In the genomic region with DNA sequence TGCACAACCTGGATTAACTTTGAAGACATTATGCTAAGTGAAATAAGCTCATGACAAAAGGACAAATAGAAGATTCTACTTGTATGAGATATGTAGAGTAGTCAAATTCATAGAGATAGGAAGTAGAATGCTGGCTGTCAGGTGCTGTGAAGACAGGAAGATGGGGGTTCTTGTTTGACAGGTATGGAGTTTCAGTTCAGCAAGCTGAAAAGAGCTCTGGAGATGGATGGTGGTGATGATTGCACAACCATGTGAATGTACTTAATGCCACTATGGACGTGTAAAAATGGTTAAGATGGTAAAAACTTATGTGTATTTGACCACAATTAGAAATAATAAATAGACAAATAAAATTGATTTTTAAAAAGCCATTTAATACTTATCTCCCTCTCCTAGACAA, we compare ENCODE assay signal across 16 cellular contexts.
DNase-seq lines count a peak whose midpoint lies in the region; ATAC-seq and TF ChIP-seq lines count a peak whose summit lies in the region.
"Had no signal": no experiment of that assay in that cellular context is flagged by ENCODE, and none has a peak within 500 bp of the region (broad histone marks: within the 10 kb centered on the region; RNA-seq: fewer than 3 reads in every experiment).

No MANE protein-coding gene starts in this region.

- H3K79me1 ChIP-seq in mesenchymal stem cell (replicated peaks; ENCODE audit: low read length, poor library complexity, severe bottlenecking), result no peaks in the 10 kb centered on the region

- H3K27me3 ChIP-seq in foreskin keratinocyte (no peaks in the 10 kb centered on the region), mesenchymal stem cell (ENCODE audit: control insufficient read depth in 1 of 2, insufficient read depth in 1 of 2, low read length in 2 of 2) (no peaks in the 10 kb centered on the region)
- H3K27me3 ChIP-seq: transverse colon had no signal

- H3K9ac ChIP-seq in mesenchymal stem cell (ENCODE audit: low read length), result no peak overlapping the region

- H3K4me1 ChIP-seq in foreskin keratinocyte (peaks cover 8% of the 10 kb centered on the region), mesenchymal stem cell (ENCODE audit: control insufficient read depth, insufficient read depth, low read depth, low read length) (no peaks in the 10 kb centered on the region)
- H3K4me1 ChIP-seq: transverse colon had no signal

- H4K8ac ChIP-seq in mesenchymal stem cell (ENCODE audit: low read length), result no peak overlapping the region

- H3K4ac ChIP-seq in mesenchymal stem cell (ENCODE audit: low read depth in 1 of 2, low read length in 2 of 2), result no peak overlapping the region

- no peak overlapping the region for H3K4me3 ChIP-seq in mesenchymal stem cell (ENCODE audit: insufficient read depth in 1 of 2, low read depth in 1 of 2, low read length in 2 of 2)
- H3K4me3 ChIP-seq: transverse colon had no signal

- DNase-seq in foreskin keratinocyte (no peak), CD1c-positive myeloid dendritic cell (ENCODE audit: extremely low spot score) (no peak), NCI-H1105 (lab: John Stamatoyannopoulos, UW) (no peak), mesenchymal stem cell (no peak)
- DNase-seq: activated CD4-positive, alpha-beta T cell treated with anti-CD3 and anti-CD28 coated beads, Interleukin-2, amount 10 ng/mL, durations not matched to agents 24 days and 14 days; C1 segment of cervical spinal cord; cerebellar nuclear complex; DMS79; immature natural killer cell; NCI-H2081; transverse colon had no signal

- H2BK12ac ChIP-seq in mesenchymal stem cell (ENCODE audit: low read length in 2 of 2), result no peak overlapping the region

- no peak overlapping the region for H3K18ac ChIP-seq in mesenchymal stem cell (ENCODE audit: low read depth in 1 of 2, low read length in 2 of 2)

- no peak overlapping the region for H2AK5ac ChIP-seq in mesenchymal stem cell (ENCODE audit: low read length, severe bottlenecking)

- H2BK15ac ChIP-seq in mesenchymal stem cell (ENCODE audit: low read depth, poor library complexity, severe bottlenecking), result no peak overlapping the region

- no peak overlapping the region for H3K14ac ChIP-seq in mesenchymal stem cell (ENCODE audit: low read length in 2 of 2)

- H2BK5ac ChIP-seq in mesenchymal stem cell (ENCODE audit: low read depth, low read length, poor library complexity, severe bottlenecking), result no peak overlapping the region

- peak; percentile 58 for ATAC-seq in GM19043 (IDR thresholded peaks at IDR 0.05; ENCODE audit: low read depth, unreplicated experiment)
- peak; percentile 86 for ATAC-seq in GM21576 (IDR thresholded peaks at IDR 0.05; ENCODE audit: unreplicated experiment)
- peak; percentile 67 for ATAC-seq in HG03159 (IDR thresholded peaks at IDR 0.05; ENCODE audit: unreplicated experiment)
- ATAC-seq in foreskin keratinocyte, result no peak
- ATAC-seq: Right ventricle myocardium inferior, sciatic nerve had no signal

- no peak overlapping the region for H2BK120ac ChIP-seq in mesenchymal stem cell (ENCODE audit: low read depth, low read length)

- no CpG with 5 or more reads among the region's 1 CpG for WGBS in mesenchymal stem cell

- no peak overlapping the region for H2AFZ ChIP-seq in mesenchymal stem cell (ENCODE audit: low read depth, low read length)

- no peak for TF ChIP-seq CTCF in foreskin keratinocyte (conservative IDR thresholded peaks at IDR 0.05)

- H3K27ac ChIP-seq in foreskin keratinocyte (peak overlapping the region; percentile 44), mesenchymal stem cell (ENCODE audit: low read length, poor library complexity, severe bottlenecking) (no peak overlapping the region)
- H3K27ac ChIP-seq: transverse colon had no signal

- H3K23ac ChIP-seq in mesenchymal stem cell (ENCODE audit: low read length in 2 of 2), result no peak overlapping the region

- peaks cover 0 to 11% of the 10 kb centered on the region in 2 experiments for H3K36me3 ChIP-seq in mesenchymal stem cell (ENCODE audit: control insufficient read depth in 1 of 2, insufficient read depth in 2 of 2, low read depth in 1 of 2, low read length in 2 of 2)
- H3K36me3 ChIP-seq: transverse colon had no signal

- H3K9me3 ChIP-seq in mesenchymal stem cell (ENCODE audit: control insufficient read depth, low read length), result no peaks in the 10 kb centered on the region
- H3K9me3 ChIP-seq: transverse colon had no signal

- no peak overlapping the region for H4K91ac ChIP-seq in mesenchymal stem cell (ENCODE audit: low read length)

- H3K4me2 ChIP-seq in mesenchymal stem cell (ENCODE audit: low read length, poor library complexity, severe bottlenecking), result no peak overlapping the region
